Comparison of ENCODE assay signal across 1 cellular context in genomic region chr6:35955071-35955470, GRCh38.
TF ChIP-seq lines count a peak whose summit lies in the region.

No MANE protein-coding gene starts in this region.

TF ChIP-seq in IMR-90, 13 proteins besides CTCF, POLR2A, EP300 and RAD21 (continued from another document):
- TF ChIP-seq ELK1 (IDR thresholded peaks at IDR 0.05; ENCODE audit: borderline replicate concordance, low read depth, low read length) (no peak), CEBPB (IDR thresholded peaks at IDR 0.05; ENCODE audit: low read depth, low read length) (no peak), FOS (IDR thresholded peaks at IDR 0.05; ENCODE audit: low read depth, low read length) (no peak), MXI1 (IDR thresholded peaks at IDR 0.05; ENCODE audit: borderline replicate concordance, low read depth, low read length) (no peak), MAFK (IDR thresholded peaks at IDR 0.05; ENCODE audit: low read depth, low read length) (no peak), RCOR1 (IDR thresholded peaks at IDR 0.05; ENCODE audit: insufficient replicate concordance, low read length) (no peak), RFX5 (IDR thresholded peaks at IDR 0.05; ENCODE audit: low read depth, low read length) (no peak)
- TF ChIP-seq, protein P1, sequence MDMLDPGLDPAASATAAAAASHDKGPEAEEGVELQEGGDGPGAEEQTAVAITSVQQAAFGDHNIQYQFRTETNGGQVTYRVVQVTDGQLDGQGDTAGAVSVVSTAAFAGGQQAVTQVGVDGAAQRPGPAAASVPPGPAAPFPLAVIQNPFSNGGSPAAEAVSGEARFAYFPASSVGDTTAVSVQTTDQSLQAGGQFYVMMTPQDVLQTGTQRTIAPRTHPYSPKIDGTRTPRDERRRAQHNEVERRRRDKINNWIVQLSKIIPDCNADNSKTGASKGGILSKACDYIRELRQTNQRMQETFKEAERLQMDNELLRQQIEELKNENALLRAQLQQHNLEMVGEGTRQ (IDR thresholded peaks at IDR 0.05; ENCODE audit: low read depth, low read length) = no peak
TF ChIP-seq in IMR-90: peak in this region for 0.
